Comparison of ENCODE assay signal across 21 cellular contexts in genomic region chr3:72630614-72631344, GRCh38.
A peak's percentile ranks its signal among the peaks of the same experiment; 100 is the strongest.
DNase-seq lines count a peak whose midpoint lies in the region; ATAC-seq and TF ChIP-seq lines count a peak whose summit lies in the region.
"Had no signal": no experiment of that assay in that cellular context is flagged by ENCODE, and none has a peak within 500 bp of the region (broad histone marks: within the 10 kb centered on the region; RNA-seq: fewer than 3 reads in every experiment).

No MANE protein-coding gene starts in this region.

- H3K4me3 ChIP-seq in GM23338: no peak overlapping the region
- H3K4me3 ChIP-seq: left ventricle myocardium inferior, psoas muscle had no signal

- H3K4me1 Mint-ChIP-seq in activated CD4-positive, alpha-beta T cell treated with anti-CD3 and anti-CD28 coated beads, Interleukin-2, amount 10 ng/mL, durations not matched to agents 24 days and 14 days: peaks cover 55% of the 10 kb centered on the region
- H3K4me1 Mint-ChIP-seq in activated CD4-positive, alpha-beta T cell treated with anti-CD3 and anti-CD28 coated beads for 36 hours: peaks cover 68% of the 10 kb centered on the region
- H3K4me1 Mint-ChIP-seq in GM23338: peaks cover 13% of the 10 kb centered on the region

- no peak for ATAC-seq in activated CD4-positive, alpha-beta T cell treated with anti-CD3 and anti-CD28 coated beads for 36 hours
- no peak for ATAC-seq in HG03108 (IDR thresholded peaks at IDR 0.05; ENCODE audit: unreplicated experiment)
- no peak for ATAC-seq in GM23338
- ATAC-seq: esophagus mucosa, psoas muscle, Right ventricle myocardium inferior had no signal

- no peak overlapping the region for H3K4me3 Mint-ChIP-seq in activated CD4-positive, alpha-beta T cell treated with anti-CD3 and anti-CD28 coated beads, Interleukin-2, amount 10 ng/mL, durations not matched to agents 24 days and 14 days
- H3K4me3 Mint-ChIP-seq in activated CD4-positive, alpha-beta T cell treated with anti-CD3 and anti-CD28 coated beads for 36 hours: no peak overlapping the region
- no peak overlapping the region for H3K4me3 Mint-ChIP-seq in GM23338
- H3K4me3 Mint-ChIP-seq: activated naive CD8-positive, alpha-beta T cell; nephron had no signal

- H3K27ac ChIP-seq in GM23338 (ENCODE audit: low read depth): no peak overlapping the region
- H3K27ac ChIP-seq: left ventricle myocardium inferior, psoas muscle had no signal

- no peak for TF ChIP-seq POLR2A in erythroblast (IDR thresholded peaks at IDR 0.05; ENCODE audit: low read length)

- H3K79me2 ChIP-seq in GM23338 (replicated peaks; ENCODE audit: insufficient read depth): no peaks in the 10 kb centered on the region

- H3F3A ChIP-seq in GM23338 (replicated peaks; ENCODE audit: low read depth): no peaks in the 10 kb centered on the region

- H3K36me3 ChIP-seq in GM23338 (ENCODE audit: insufficient read depth): no peaks in the 10 kb centered on the region
- H3K36me3 ChIP-seq: left ventricle myocardium inferior had no signal

- CTCF ChIA-PET in activated CD4-positive, alpha-beta T cell treated with anti-CD3 and anti-CD28 coated beads for 36 hours (lab: Charles Lee): interaction anchor here (0.6 kb wide), 1 partner anchor 430 kb away, joined by 3 read pairs; no protein-coding TSS in a partner anchor

- H3K4me2 ChIP-seq in GM23338: no peak overlapping the region

- H2AFZ ChIP-seq in GM23338: no peak overlapping the region

- peak overlapping the region; percentile 78 for H3K27ac Mint-ChIP-seq in activated CD4-positive, alpha-beta T cell treated with anti-CD3 and anti-CD28 coated beads, Interleukin-2, amount 10 ng/mL, durations not matched to agents 24 days and 14 days
- H3K27ac Mint-ChIP-seq in activated CD4-positive, alpha-beta T cell treated with anti-CD3 and anti-CD28 coated beads for 36 hours: no peak overlapping the region
- no peak overlapping the region for H3K27ac Mint-ChIP-seq in GM23338
- H3K27ac Mint-ChIP-seq: nephron had no signal

- H3K36me3 Mint-ChIP-seq in activated CD4-positive, alpha-beta T cell treated with anti-CD3 and anti-CD28 coated beads, Interleukin-2, amount 10 ng/mL, durations not matched to agents 24 days and 14 days (ENCODE audit: low read depth): peaks cover 3% of the 10 kb centered on the region
- H3K36me3 Mint-ChIP-seq in activated CD4-positive, alpha-beta T cell treated with anti-CD3 and anti-CD28 coated beads for 36 hours (ENCODE audit: low read depth): peaks cover 2% of the 10 kb centered on the region
- no peaks in the 10 kb centered on the region for H3K36me3 Mint-ChIP-seq in GM23338 (ENCODE audit: low read depth)

- POLR2A ChIA-PET in activated CD4-positive, alpha-beta T cell treated with anti-CD3 and anti-CD28 coated beads for 36 hours (lab: Charles Lee): interaction anchor here (0.6 kb wide), 1 partner anchor 205 kb away, joined by 6 read pairs; no protein-coding TSS in a partner anchor

- DNase-seq in activated CD4-positive, alpha-beta T cell treated with anti-CD3 and anti-CD28 coated beads, Interleukin-2, amount 10 ng/mL, durations not matched to agents 24 days and 14 days: no peak
- no peak for DNase-seq in activated CD4-positive, alpha-beta T cell treated with anti-CD3 and anti-CD28 coated beads for 36 hours
- DNase-seq in NCI-H446 (lab: John Stamatoyannopoulos, UW): peak; percentile 49 to 70
- DNase-seq in glomerular visceral epithelial cell (ENCODE audit: extremely low spot score): peak; percentile 78
- no peak for DNase-seq in C1 segment of cervical spinal cord (lab: John Stamatoyannopoulos, UW)
- no peak for DNase-seq in erythroblast (lab: John Stamatoyannopoulos, UW)
- DNase-seq in GM23338 (ENCODE audit: low spot score): no peak
- DNase-seq: 8988T, DMS 273 treated with DMSO at 0.1 percent for 48 hours, GF-D8, glutamatergic neuron, IMR-90, left ventricle myocardium inferior, NCI-H1436, NCI-H526, psoas muscle had no signal

- peaks cover 5% of the 10 kb centered on the region for H3K9me3 Mint-ChIP-seq in activated CD4-positive, alpha-beta T cell treated with anti-CD3 and anti-CD28 coated beads, Interleukin-2, amount 10 ng/mL, durations not matched to agents 24 days and 14 days
- H3K9me3 Mint-ChIP-seq in activated CD4-positive, alpha-beta T cell treated with anti-CD3 and anti-CD28 coated beads for 36 hours (ENCODE audit: low read depth): peaks cover 8% of the 10 kb centered on the region
- no peaks in the 10 kb centered on the region; the same call in 2 of the 3 replicates for H3K9me3 Mint-ChIP-seq in GM23338

- H4K20me1 ChIP-seq in GM23338 (replicated peaks; ENCODE audit: insufficient read depth): no peaks in the 10 kb centered on the region

- H3K27me3 ChIP-seq in GM23338 (ENCODE audit: insufficient read depth): no peaks in the 10 kb centered on the region

- no peaks in the 10 kb centered on the region for H3K27me3 Mint-ChIP-seq in activated CD4-positive, alpha-beta T cell treated with anti-CD3 and anti-CD28 coated beads, Interleukin-2, amount 10 ng/mL, durations not matched to agents 24 days and 14 days
- no peaks in the 10 kb centered on the region for H3K27me3 Mint-ChIP-seq in activated CD4-positive, alpha-beta T cell treated with anti-CD3 and anti-CD28 coated beads for 36 hours
- no peaks in the 10 kb centered on the region for H3K27me3 Mint-ChIP-seq in GM23338 (ENCODE audit: insufficient read depth, low read depth, poor library complexity)
- H3K27me3 Mint-ChIP-seq: activated naive CD8-positive, alpha-beta T cell had no signal

- no peak for TF ChIP-seq CTCF in GM23338 (conservative IDR thresholded peaks at IDR 0.05; ENCODE audit: low read depth in 2 of 2)

- intact Hi-C loops in activated CD4-positive, alpha-beta T cell treated with anti-CD3 and anti-CD28 coated beads, Interleukin-2, amount 10 ng/mL, durations not matched to agents 24 days and 14 days (cut with micrococcal nuclease): loop anchor here (5.0 to 10.0 kb wide), 4 partner anchors 203 to 906 kb away; partner anchors contain the start of gene EIF4E3
- intact Hi-C loops in activated CD4-positive, alpha-beta T cell treated with anti-CD3 and anti-CD28 coated beads for 36 hours (cut with DNase I, micrococcal nuclease): loop anchor here (5.0 to 10.0 kb wide), 4 partner anchors 148 to 203 kb away; partner anchors contain the start of gene RYBP (in 1 of the 2)

- no peaks in the 10 kb centered on the region; the same call in 1 of the 2 replicates for H3K4me1 ChIP-seq in GM23338 (ENCODE audit: insufficient read depth)
- H3K4me1 ChIP-seq: left ventricle myocardium inferior, psoas muscle had no signal

- H3K9me2 ChIP-seq in GM23338 (ENCODE audit: insufficient read depth): no peaks in the 10 kb centered on the region

TF ChIP-seq in GM23338, 12 proteins besides CTCF, POLR2A, EP300 and RAD21:
- TF ChIP-seq REST (IDR thresholded peaks at IDR 0.05; ENCODE audit: unreplicated experiment) (no peak), EZH2phosphoT487 (IDR thresholded peaks at IDR 0.05; ENCODE audit: unreplicated experiment) (no peak), EZH2 (IDR thresholded peaks at IDR 0.05; ENCODE audit: low read depth, unreplicated experiment) (no peak), ETS1 (IDR thresholded peaks at IDR 0.05) (no peak)

Comparison
In these comparisons a context has a peak if more than half of its experiments do, and no peak if none do; other contexts are left out.
1. DNase-seq: peak in NCI-H446 (2 of 2) and glomerular visceral epithelial cell (single experiment); none in activated CD4-positive, alpha-beta T cell treated with anti-CD3 and anti-CD28 coated beads, Interleukin-2, amount 10 ng/mL, durations not matched to agents 24 days and 14 days (single experiment), activated CD4-positive, alpha-beta T cell treated with anti-CD3 and anti-CD28 coated beads for 36 hours (single experiment), C1 segment of cervical spinal cord (0 of 14), erythroblast (0 of 2) and GM23338 (single experiment).